ENCODE assay signal across 16 cellular contexts in genomic region chr2:208142925-208143799, GRCh38. TPM values are rescaled to one million over a fixed set of nuclear protein-coding genes. Genes with fewer than 3 reads are reported as not detected.
A peak's percentile ranks its signal among the peaks of the same experiment; 100 is the strongest.
DNase-seq lines count a peak whose midpoint lies in the region; ATAC-seq and TF ChIP-seq lines count a peak whose summit lies in the region.
"Had no signal": no experiment of that assay in that cellular context is flagged by ENCODE, and none has a peak within 500 bp of the region (broad histone marks: within the 10 kb centered on the region; RNA-seq: fewer than 3 reads in every experiment).

No MANE protein-coding gene starts in this region.

- POLR2A ChIA-PET in HEK293 (lab: Yijun Ruan, JAX) = no interaction called here
- POLR2A ChIA-PET in PC-3 (lab: Charles Lee; ENCODE audit: unreplicated experiment) = no interaction called here

- H3K4me3 ChIP-seq in HEK293 (ENCODE audit: low read depth, low read length) (no peak overlapping the region), PC-3 (ENCODE audit: low read length) (no peak overlapping the region), foreskin fibroblast (ENCODE audit: low read depth in 1 of 2, low read length in 2 of 2) (no peak overlapping the region)
- H3K4me3 ChIP-seq: suprapubic skin had no signal

- H2AFZ ChIP-seq in PC-3 (ENCODE audit: low read length) = 0 out of 2 replicates have a peak overlapping the region, but pooled peaks have one; percentile 53

- no peak overlapping the region for H3K4me2 ChIP-seq in PC-3 (ENCODE audit: low read length)

- no TSS peak for BruUV-seq in PC-3 (replicated peaks; lab: Mats Ljungman, UMichigan)

- H3K9me2 ChIP-seq in PC-3 (replicated peaks; ENCODE audit: low read length) = no peaks in the 10 kb centered on the region

- H3K27me3 Mint-ChIP-seq in mesothelial cell of epicardium (ENCODE audit: low read depth) = peaks cover 2% of the 10 kb centered on the region
- H3K27me3 Mint-ChIP-seq: activated naive CD8-positive, alpha-beta T cell treated with anti-CD3 and anti-CD28 coated beads, Interleukin-2, amount 50 U/mL, for 24 hours had no signal

- H3K4me1 Mint-ChIP-seq in mesothelial cell of epicardium = peaks cover 17% of the 10 kb centered on the region
- H3K4me1 Mint-ChIP-seq: activated naive CD8-positive, alpha-beta T cell treated with anti-CD3 and anti-CD28 coated beads, Interleukin-2, amount 50 U/mL, for 24 hours had no signal

- no peaks in the 10 kb centered on the region for H4K20me1 ChIP-seq in PC-3 (ENCODE audit: low read length)

- DNase-seq in DMS53 treated with DMSO at 0.1 percent for 48 hours (lab: John Stamatoyannopoulos, UW; ENCODE audit: unreplicated experiment) = peak; percentile 13
- no peak for DNase-seq in PC-3
- no peak for DNase-seq in mesothelial cell of epicardium (ENCODE audit: low spot score in 2 of 2, unreplicated experiment in 2 of 2)
- DNase-seq in medulla oblongata (ENCODE audit: extremely low spot score) = no peak
- no peak for DNase-seq in foreskin fibroblast
- DNase-seq: activated CD8-positive, alpha-beta T cell treated with anti-CD3 and anti-CD28 coated beads, Interleukin-2, amount 10 ng/mL, durations not matched to agents 7 days and 5 days; activated naive CD8-positive, alpha-beta T cell treated with anti-CD3 and anti-CD28 coated beads, Interleukin-2, amount 50 U/mL, for 24 hours; NCI-H226; right cardiac atrium; stimulated activated CD4-positive, alpha-beta T cell treated with anti-CD3 and anti-CD28 coated beads, Interleukin-2, amount 100 ng/mL, for 24 hours had no signal

- no peak overlapping the region for H3K9ac ChIP-seq in PC-3 (ENCODE audit: low read length)

- H3K9me3 ChIP-seq in HEK293 (ENCODE audit: control insufficient read depth, insufficient read depth, low read depth, low read length) = no peaks in the 10 kb centered on the region
- no peaks in the 10 kb centered on the region for H3K9me3 ChIP-seq in PC-3 (ENCODE audit: low read length)
- H3K9me3 ChIP-seq: suprapubic skin had no signal

- H3K79me2 ChIP-seq in PC-3 (ENCODE audit: low read length) = no peaks in the 10 kb centered on the region

- no peak overlapping the region for H3K4me3 Mint-ChIP-seq in mesothelial cell of epicardium
- H3K4me3 Mint-ChIP-seq: activated CD8-positive, alpha-beta T cell treated with anti-CD3 and anti-CD28 coated beads, Interleukin-2, amount 10 ng/mL, durations not matched to agents 7 days and 5 days; activated naive CD8-positive, alpha-beta T cell treated with anti-CD3 and anti-CD28 coated beads, Interleukin-2, amount 50 U/mL, for 24 hours; activated T-helper 1 cell treated with anti-CD3 and anti-CD28 coated beads, Interleukin-12 subunit alpha, Interleukin-12 subunit beta, Interleukin-2, Interleukin-4 antibody, amounts not matched to agents 30 ng/mL and 10 ng/mL and 1 ng/mL, durations not matched to agents 14 hours and 24 hours and 36 hours; natural killer cell treated with Interleukin-12 subunit alpha and Interleukin-12 subunit beta and Interleukin-15 and Interleukin-18, amount 100 ng/mL, for 72 hours had no signal

- H3K4me1 ChIP-seq in HEK293 (ENCODE audit: control insufficient read depth, insufficient read depth, low read length) (peaks cover 13% of the 10 kb centered on the region), PC-3 (ENCODE audit: insufficient read depth, low read length) (peaks cover 6% of the 10 kb centered on the region; the same call in 1 of the 2 replicates)

- no peaks in the 10 kb centered on the region for H3K36me3 Mint-ChIP-seq in mesothelial cell of epicardium
- H3K36me3 Mint-ChIP-seq: natural killer cell treated with Interleukin-12 subunit alpha and Interleukin-12 subunit beta and Interleukin-15 and Interleukin-18, amount 100 ng/mL, for 72 hours had no signal

- H3K36me3 ChIP-seq in HEK293 (ENCODE audit: control insufficient read depth in 2 of 2, insufficient read depth in 1 of 2, low read length in 2 of 2) (no peaks in the 10 kb centered on the region), PC-3 (ENCODE audit: low read depth, low read length) (no peaks in the 10 kb centered on the region)
- H3K36me3 ChIP-seq: suprapubic skin had no signal

- intact Hi-C loops in PC-3 (cut with micrococcal nuclease) = no loop called here

- no peaks in the 10 kb centered on the region for H3F3A ChIP-seq in PC-3 (ENCODE audit: low read length, unreplicated experiment)

- H3K27me3 ChIP-seq in PC-3 (ENCODE audit: low read length) = no peaks in the 10 kb centered on the region
- H3K27me3 ChIP-seq: suprapubic skin had no signal

- CTCF ChIA-PET in HEK293 (lab: Yijun Ruan, JAX) (interaction anchor here (0.6 to 2.3 kb wide), 2 partner anchors 32 to 105 kb away, joined by 3 to 17 read pairs; no protein-coding TSS in a partner anchor), PC-3 (lab: Charles Lee) (no interaction called here)

- peaks cover 3% of the 10 kb centered on the region for H3K9me3 Mint-ChIP-seq in mesothelial cell of epicardium
- H3K9me3 Mint-ChIP-seq: activated naive CD8-positive, alpha-beta T cell treated with anti-CD3 and anti-CD28 coated beads, Interleukin-2, amount 50 U/mL, for 24 hours; activated T-helper 1 cell treated with anti-CD3 and anti-CD28 coated beads, Interleukin-12 subunit alpha, Interleukin-12 subunit beta, Interleukin-2, Interleukin-4 antibody, amounts not matched to agents 30 ng/mL and 10 ng/mL and 1 ng/mL, durations not matched to agents 14 hours and 24 hours and 36 hours; natural killer cell treated with Interleukin-12 subunit alpha and Interleukin-12 subunit beta and Interleukin-15 and Interleukin-18, amount 100 ng/mL, for 72 hours had no signal

- ATAC-seq in PC-3 (no peak), HG02981 (IDR thresholded peaks at IDR 0.05; ENCODE audit: unreplicated experiment) (no peak)
- ATAC-seq: activated CD8-positive, alpha-beta T cell treated with anti-CD3 and anti-CD28 coated beads, Interleukin-2, amount 10 ng/mL, durations not matched to agents 7 days and 5 days; activated naive CD8-positive, alpha-beta T cell treated with anti-CD3 and anti-CD28 coated beads, Interleukin-2, amount 50 U/mL, for 24 hours; natural killer cell treated with Interleukin-12 subunit alpha and Interleukin-12 subunit beta and Interleukin-15 and Interleukin-18, amount 100 ng/mL, for 72 hours; right cardiac atrium had no signal

- no peak for TF ChIP-seq CTCF in HEK293 (tag by site-specific recombination; IDR thresholded peaks at IDR 0.05)
- no peak for TF ChIP-seq CTCF in PC-3 (conservative IDR thresholded peaks at IDR 0.05; ENCODE audit: low read depth, low read length)
- no peak for TF ChIP-seq CTCF in mesothelial cell of epicardium (IDR thresholded peaks at IDR 0.05; ENCODE audit: unreplicated experiment)
- no peak for TF ChIP-seq CTCF in foreskin fibroblast (IDR thresholded peaks at IDR 0.05; ENCODE audit: low read depth, low read length)

- H3K27ac ChIP-seq in HEK293 (ENCODE audit: extremely low read depth, low read depth, low read length) = peak overlapping the region; percentile 32
- no peak overlapping the region for H3K27ac ChIP-seq in PC-3 (ENCODE audit: low read length)
- H3K27ac ChIP-seq: suprapubic skin had no signal

- peak overlapping the region; percentile 13 for H3K27ac Mint-ChIP-seq in mesothelial cell of epicardium
- H3K27ac Mint-ChIP-seq: activated CD8-positive, alpha-beta T cell treated with anti-CD3 and anti-CD28 coated beads, Interleukin-2, amount 10 ng/mL, durations not matched to agents 7 days and 5 days; activated naive CD8-positive, alpha-beta T cell treated with anti-CD3 and anti-CD28 coated beads, Interleukin-2, amount 50 U/mL, for 24 hours; activated T-helper 1 cell treated with anti-CD3 and anti-CD28 coated beads, Interleukin-12 subunit alpha, Interleukin-12 subunit beta, Interleukin-2, Interleukin-4 antibody, amounts not matched to agents 30 ng/mL and 10 ng/mL and 1 ng/mL, durations not matched to agents 14 hours and 24 hours and 36 hours; natural killer cell treated with Interleukin-12 subunit alpha and Interleukin-12 subunit beta and Interleukin-15 and Interleukin-18, amount 100 ng/mL, for 72 hours had no signal

TF ChIP-seq in HEK293, 187 proteins besides CTCF, POLR2A, EP300 and RAD21:
- TF ChIP-seq WT1 (tag by site-specific recombination; IDR thresholded peaks at IDR 0.05) = peak; percentile 88
- no peak for TF ChIP-seq ZSCAN30 (tag by site-specific recombination; IDR thresholded peaks at IDR 0.05)
- 0 out of 2 replicates have a peak, but pooled peaks have one; percentile 16 for TF ChIP-seq ZNF843 (tag by site-specific recombination; IDR thresholded peaks at IDR 0.05)
- TF ChIP-seq SP7 (tag by site-specific recombination; IDR thresholded peaks at IDR 0.05) = 0 out of 2 replicates have a peak, but pooled peaks have one; percentile 11
- TF ChIP-seq ZBTB17 (tag by site-specific recombination; IDR thresholded peaks at IDR 0.05) = peak; percentile 45; the same call in 1 of the 2 replicates
- TF ChIP-seq ZNF664 (tag by site-specific recombination; IDR thresholded peaks at IDR 0.05) = peak; percentile 74; the same call in 1 of the 2 replicates
- peak; percentile 67 for TF ChIP-seq PRDM1 (tag by site-specific recombination; IDR thresholded peaks at IDR 0.05)
- TF ChIP-seq ZNF302 (tag by site-specific recombination; IDR thresholded peaks at IDR 0.05; ENCODE audit: low read depth) = no peak
- TF ChIP-seq SCRT1 (tag by site-specific recombination; IDR thresholded peaks at IDR 0.05; ENCODE audit: borderline replicate concordance) = 0 out of 2 replicates have a peak, but pooled peaks have one; percentile 18
- no peak for TF ChIP-seq ZNF391 (tag by site-specific recombination; IDR thresholded peaks at IDR 0.05; ENCODE audit: borderline replicate concordance, low read depth)
- TF ChIP-seq PRDM6 (tag by site-specific recombination; IDR thresholded peaks at IDR 0.05) = peak; percentile 54; the same call in 1 of the 2 replicates

RNA-seq across cellular contexts. Expression of gene CRYGB, which starts 2.8 kb away (rescaled TPM):
- not detected in 2 replicates for total RNA-seq in PC-3 (2014; rRNA removed)
- total RNA-seq in mesothelial cell of epicardium = not detected in 3 replicates
- total RNA-seq: activated CD8-positive, alpha-beta T cell treated with anti-CD3 and anti-CD28 coated beads, Interleukin-2, amount 10 ng/mL, durations not matched to agents 7 days and 5 days; activated T-helper 1 cell treated with anti-CD3 and anti-CD28 coated beads, Interleukin-12 subunit alpha, Interleukin-12 subunit beta, Interleukin-2, Interleukin-4 antibody, amounts not matched to agents 30 ng/mL and 10 ng/mL and 1 ng/mL, durations not matched to agents 14 hours and 24 hours and 36 hours; liver; natural killer cell treated with Interleukin-12 subunit alpha and Interleukin-12 subunit beta and Interleukin-15 and Interleukin-18, amount 100 ng/mL, for 72 hours; right cardiac atrium; suprapubic skin had no signal

RNA-seq across cellular contexts. Expression of gene CRYGC, which starts 13.5 kb away (rescaled TPM):
- total RNA-seq in PC-3 (2014; rRNA removed) (not detected in 2 replicates), mesothelial cell of epicardium (not detected in 3 replicates)
- total RNA-seq: activated CD8-positive, alpha-beta T cell treated with anti-CD3 and anti-CD28 coated beads, Interleukin-2, amount 10 ng/mL, durations not matched to agents 7 days and 5 days; activated T-helper 1 cell treated with anti-CD3 and anti-CD28 coated beads, Interleukin-12 subunit alpha, Interleukin-12 subunit beta, Interleukin-2, Interleukin-4 antibody, amounts not matched to agents 30 ng/mL and 10 ng/mL and 1 ng/mL, durations not matched to agents 14 hours and 24 hours and 36 hours; liver; natural killer cell treated with Interleukin-12 subunit alpha and Interleukin-12 subunit beta and Interleukin-15 and Interleukin-18, amount 100 ng/mL, for 72 hours; right cardiac atrium; suprapubic skin had no signal

RNA-seq across cellular contexts. Expression of gene CRYGD, which starts 18.8 kb away (rescaled TPM):
- total RNA-seq in PC-3 (2014; rRNA removed) (not detected in 2 replicates), mesothelial cell of epicardium (not detected in 3 replicates)
- total RNA-seq: activated CD8-positive, alpha-beta T cell treated with anti-CD3 and anti-CD28 coated beads, Interleukin-2, amount 10 ng/mL, durations not matched to agents 7 days and 5 days; activated T-helper 1 cell treated with anti-CD3 and anti-CD28 coated beads, Interleukin-12 subunit alpha, Interleukin-12 subunit beta, Interleukin-2, Interleukin-4 antibody, amounts not matched to agents 30 ng/mL and 10 ng/mL and 1 ng/mL, durations not matched to agents 14 hours and 24 hours and 36 hours; liver; natural killer cell treated with Interleukin-12 subunit alpha and Interleukin-12 subunit beta and Interleukin-15 and Interleukin-18, amount 100 ng/mL, for 72 hours; suprapubic skin had no signal

RNA-seq across cellular contexts. Expression of gene CRYGA, which starts 20.2 kb away (rescaled TPM):
- total RNA-seq in PC-3 (2014; rRNA removed) = not detected in 2 replicates
- not detected in 3 replicates for total RNA-seq in mesothelial cell of epicardium
- total RNA-seq: activated CD8-positive, alpha-beta T cell treated with anti-CD3 and anti-CD28 coated beads, Interleukin-2, amount 10 ng/mL, durations not matched to agents 7 days and 5 days; activated T-helper 1 cell treated with anti-CD3 and anti-CD28 coated beads, Interleukin-12 subunit alpha, Interleukin-12 subunit beta, Interleukin-2, Interleukin-4 antibody, amounts not matched to agents 30 ng/mL and 10 ng/mL and 1 ng/mL, durations not matched to agents 14 hours and 24 hours and 36 hours; liver; natural killer cell treated with Interleukin-12 subunit alpha and Interleukin-12 subunit beta and Interleukin-15 and Interleukin-18, amount 100 ng/mL, for 72 hours; right cardiac atrium; suprapubic skin had no signal

RNA-seq across cellular contexts. Expression of gene C2orf80, which starts 46.7 kb away (rescaled TPM):
- total RNA-seq in PC-3 (2014; rRNA removed) (not detected in 2 replicates), mesothelial cell of epicardium (not detected in 3 replicates)
- total RNA-seq: activated CD8-positive, alpha-beta T cell treated with anti-CD3 and anti-CD28 coated beads, Interleukin-2, amount 10 ng/mL, durations not matched to agents 7 days and 5 days; activated T-helper 1 cell treated with anti-CD3 and anti-CD28 coated beads, Interleukin-12 subunit alpha, Interleukin-12 subunit beta, Interleukin-2, Interleukin-4 antibody, amounts not matched to agents 30 ng/mL and 10 ng/mL and 1 ng/mL, durations not matched to agents 14 hours and 24 hours and 36 hours; liver; natural killer cell treated with Interleukin-12 subunit alpha and Interleukin-12 subunit beta and Interleukin-15 and Interleukin-18, amount 100 ng/mL, for 72 hours; right cardiac atrium; suprapubic skin had no signal
